In the genomic region with DNA sequence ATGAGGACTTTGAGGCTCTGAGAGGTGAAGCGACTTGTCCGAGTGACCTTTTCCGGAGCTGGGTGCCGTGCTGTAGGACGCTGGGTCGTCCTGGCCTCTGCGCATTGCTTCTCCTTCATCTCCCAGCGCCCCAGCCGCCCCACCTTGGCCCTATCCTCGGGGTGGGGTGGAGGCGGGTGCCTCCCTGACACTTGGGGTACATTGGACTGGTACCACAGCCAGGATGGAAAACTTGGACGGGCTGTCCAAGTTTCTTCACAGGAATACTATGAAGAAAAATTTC, we compare ENCODE assay signal across 9 cellular contexts.
DNase-seq lines count a peak whose midpoint lies in the region; ATAC-seq and TF ChIP-seq lines count a peak whose summit lies in the region.
"Had no signal": no experiment of that assay in that cellular context is flagged by ENCODE, and none has a peak within 500 bp of the region (broad histone marks: within the 10 kb centered on the region; RNA-seq: fewer than 3 reads in every experiment).

No MANE protein-coding gene starts in this region.

- H3K9ac ChIP-seq in NT2/D1 (ENCODE audit: insufficient read length, low read depth) (peak overlapping the region; percentile 85), duodenal mucosa (ENCODE audit: low read depth in 1 of 2, low read length in 2 of 2) (peak overlapping the region; percentile 25 to 66)

- no peaks in the 10 kb centered on the region for H3K27me3 Mint-ChIP-seq in natural killer cell treated with Interleukin-12 subunit alpha and Interleukin-12 subunit beta and Interleukin-15 and Interleukin-18, amount 100 ng/mL, for 72 hours

- no peak for ATAC-seq in natural killer cell treated with Interleukin-12 subunit alpha and Interleukin-12 subunit beta and Interleukin-15 and Interleukin-18, amount 100 ng/mL, for 72 hours
- ATAC-seq in HG02973 (IDR thresholded peaks at IDR 0.05; ENCODE audit: unreplicated experiment) (no peak), GM21526 (IDR thresholded peaks at IDR 0.05; ENCODE audit: low FRiP score, unreplicated experiment) (no peak), GM19455 (IDR thresholded peaks at IDR 0.05; ENCODE audit: unreplicated experiment) (no peak)

- DNase-seq in BJ (ENCODE audit: low read depth), result no peak
- no peak for DNase-seq in NT2/D1 (ENCODE audit: low read depth, low spot score)
- DNase-seq in natural killer cell treated with Interleukin-12 subunit alpha and Interleukin-12 subunit beta and Interleukin-15 and Interleukin-18, amount 100 ng/mL, for 72 hours (ENCODE audit: low spot score), result no peak
- DNase-seq in hippocampal formation (lab: John Stamatoyannopoulos, UW), result no peak

- H3K9me3 Mint-ChIP-seq in natural killer cell treated with Interleukin-12 subunit alpha and Interleukin-12 subunit beta and Interleukin-15 and Interleukin-18, amount 100 ng/mL, for 72 hours, result no peaks in the 10 kb centered on the region
- H3K9me3 Mint-ChIP-seq: neural crest cell had no signal

- H3K27me3 ChIP-seq in BJ (ENCODE audit: control insufficient read depth, insufficient read depth, low read length) (peaks cover 3% of the 10 kb centered on the region; the same call in 1 of the 2 replicates), NT2/D1 (ENCODE audit: insufficient read depth, insufficient read length) (peaks cover 17% of the 10 kb centered on the region), duodenal mucosa (ENCODE audit: control insufficient read depth in 1 of 2, insufficient read depth in 2 of 2, low read length in 2 of 2) (no peaks in the 10 kb centered on the region)

- H3K4me3 Mint-ChIP-seq in natural killer cell treated with Interleukin-12 subunit alpha and Interleukin-12 subunit beta and Interleukin-15 and Interleukin-18, amount 100 ng/mL, for 72 hours, result peak overlapping the region; percentile 82

- H3K4me3 ChIP-seq in BJ (ENCODE audit: low read depth, low read length) (peak overlapping the region; percentile 68), NT2/D1 (ENCODE audit: insufficient read length, low read depth) (peak overlapping the region; percentile 71), duodenal mucosa (ENCODE audit: low read depth in 1 of 2, low read length in 2 of 2) (peak overlapping the region; percentile 79 to 81)

- H3K4me1 ChIP-seq in NT2/D1 (ENCODE audit: insufficient read depth, insufficient read length) (no peaks in the 10 kb centered on the region), duodenal mucosa (ENCODE audit: control insufficient read depth in 1 of 2, insufficient read depth in 2 of 2, low read length in 2 of 2) (peaks cover 9 to 11% of the 10 kb centered on the region in 2 donors)

- H3K27ac ChIP-seq in duodenal mucosa (ENCODE audit: low read depth, low read length), result no peak overlapping the region

- H3K36me3 ChIP-seq in BJ (ENCODE audit: control insufficient read depth, insufficient read depth, low read length) (no peaks in the 10 kb centered on the region), NT2/D1 (ENCODE audit: insufficient read depth, insufficient read length, low read length) (peaks cover 4% of the 10 kb centered on the region), duodenal mucosa (ENCODE audit: control insufficient read depth in 1 of 2, insufficient read depth in 2 of 2, low read length in 2 of 2) (no peaks in the 10 kb centered on the region)

- H3K27ac Mint-ChIP-seq in natural killer cell treated with Interleukin-12 subunit alpha and Interleukin-12 subunit beta and Interleukin-15 and Interleukin-18, amount 100 ng/mL, for 72 hours, result peak overlapping the region in 1 of 2 donors; percentile 34

- no peak for TF ChIP-seq CTCF in BJ (IDR thresholded peaks at IDR 0.05; ENCODE audit: insufficient read depth, low read depth, low read length)

- H3K36me3 Mint-ChIP-seq in natural killer cell treated with Interleukin-12 subunit alpha and Interleukin-12 subunit beta and Interleukin-15 and Interleukin-18, amount 100 ng/mL, for 72 hours, result no peaks in the 10 kb centered on the region

- peaks cover 5 to 7% of the 10 kb centered on the region in 2 donors for H3K4me1 Mint-ChIP-seq in natural killer cell treated with Interleukin-12 subunit alpha and Interleukin-12 subunit beta and Interleukin-15 and Interleukin-18, amount 100 ng/mL, for 72 hours (ENCODE audit: low read depth in 2 of 2)

- POLR2A ChIA-PET in BJ (lab: Charles Lee), result no interaction called here

- CTCF ChIA-PET in BJ (lab: Yijun Ruan, JAX), result interaction anchor here (1.4 to 1.7 kb wide), 2 partner anchors 35 to 164 kb away, joined by 3 to 4 read pairs; no protein-coding TSS in a partner anchor

- H3K9me3 ChIP-seq in NT2/D1 (ENCODE audit: insufficient read depth, low read length) (no peaks in the 10 kb centered on the region), duodenal mucosa (ENCODE audit: control insufficient read depth in 1 of 2, low read length in 2 of 2) (no peaks in the 10 kb centered on the region)
